In genomic region chr18:3184275-3184963, GRCh38 we compare ENCODE assay signal across 18 cellular contexts. TPM values are rescaled to one million over a fixed set of nuclear protein-coding genes. Genes with fewer than 3 reads are reported as not detected.
A peak's percentile ranks its signal among the peaks of the same experiment; 100 is the strongest.
DNase-seq lines count a peak whose midpoint lies in the region; ATAC-seq and TF ChIP-seq lines count a peak whose summit lies in the region.
"Had no signal": no experiment of that assay in that cellular context is flagged by ENCODE, and none has a peak within 500 bp of the region (broad histone marks: within the 10 kb centered on the region; RNA-seq: fewer than 3 reads in every experiment).

No MANE protein-coding gene starts in this region.

- CTCF ChIA-PET in HEK293T (lab: Yijun Ruan, JAX) = no interaction called here

- H3K79me2 ChIP-seq in GM23338 (replicated peaks; ENCODE audit: insufficient read depth) (no peaks in the 10 kb centered on the region), Karpas-422 (ENCODE audit: low read length) (no peaks in the 10 kb centered on the region), fibroblast of lung (ENCODE audit: control insufficient read depth, insufficient read depth, low read length) (no peaks in the 10 kb centered on the region), neural progenitor cell (ENCODE audit: low read depth) (no peaks in the 10 kb centered on the region)

- H4K20me1 ChIP-seq in GM23338 (replicated peaks; ENCODE audit: insufficient read depth) (no peaks in the 10 kb centered on the region), Karpas-422 (ENCODE audit: insufficient read depth, low read depth, low read length) (no peaks in the 10 kb centered on the region), fibroblast of lung (ENCODE audit: control insufficient read depth, extremely low read depth, insufficient read depth, low read length) (no peaks in the 10 kb centered on the region), neural progenitor cell (ENCODE audit: low read depth) (no peaks in the 10 kb centered on the region)
- H4K20me1 ChIP-seq: BLaER1 had no signal

- no peaks in the 10 kb centered on the region for H3K36me3 ChIP-seq in GM23338 (ENCODE audit: insufficient read depth)
- H3K36me3 ChIP-seq in Karpas-422 (ENCODE audit: insufficient read depth, low read length) = no peaks in the 10 kb centered on the region
- H3K36me3 ChIP-seq in fibroblast of lung (ENCODE audit: control insufficient read depth, insufficient read depth, low read length) = no peaks in the 10 kb centered on the region
- H3K36me3 ChIP-seq in neural progenitor cell = no peaks in the 10 kb centered on the region
- H3K36me3 ChIP-seq: BLaER1 had no signal

- POLR2A ChIA-PET in HEK293T (lab: Yijun Ruan, JAX) = no interaction called here

- no peaks in the 10 kb centered on the region for H3K27me3 Mint-ChIP-seq in GM23338 (ENCODE audit: insufficient read depth, low read depth, poor library complexity)
- H3K27me3 Mint-ChIP-seq in neural progenitor cell (ENCODE audit: insufficient read depth, low read depth) = peaks cover 5% of the 10 kb centered on the region
- H3K27me3 Mint-ChIP-seq: T-cell had no signal

- H3K9me3 ChIP-seq in Karpas-422 (ENCODE audit: low read length) (no peaks in the 10 kb centered on the region), fibroblast of lung (ENCODE audit: control insufficient read depth, insufficient read depth, low read depth, low read length) (no peaks in the 10 kb centered on the region), neural progenitor cell (ENCODE audit: low read depth) (no peaks in the 10 kb centered on the region)
- H3K9me3 ChIP-seq: BLaER1 had no signal

- no peak for ATAC-seq in GM23338
- ATAC-seq: HCT116, T-cell had no signal

- H3K9me3 Mint-ChIP-seq in GM23338 (no peaks in the 10 kb centered on the region), neural progenitor cell (no peaks in the 10 kb centered on the region)
- H3K9me3 Mint-ChIP-seq: T-cell had no signal

- H3K36me3 Mint-ChIP-seq in GM23338 (ENCODE audit: low read depth) (no peaks in the 10 kb centered on the region), neural progenitor cell (no peaks in the 10 kb centered on the region)

- H3K4me1 Mint-ChIP-seq in GM23338 = peaks cover 10% of the 10 kb centered on the region
- H3K4me1 Mint-ChIP-seq in neural progenitor cell = peaks cover 19% of the 10 kb centered on the region

- H3K27me3 ChIP-seq in GM23338 (ENCODE audit: insufficient read depth) (no peaks in the 10 kb centered on the region), Karpas-422 (ENCODE audit: low read length) (no peaks in the 10 kb centered on the region), fibroblast of lung (ENCODE audit: control insufficient read depth, insufficient read depth, low read length) (no peaks in the 10 kb centered on the region), neural progenitor cell (no peaks in the 10 kb centered on the region)
- H3K27me3 ChIP-seq: BLaER1 had no signal

- H3K4me3 ChIP-seq in GM23338 = no peak overlapping the region
- H3K4me3 ChIP-seq in Karpas-422 (ENCODE audit: low read length) = no peak overlapping the region
- no peak overlapping the region for H3K4me3 ChIP-seq in fibroblast of lung (replicated peaks in 1 of 4; ENCODE audit: control extremely low read depth in 1 of 4, insufficient read depth in 1 of 4, low read depth in 3 of 4, low read length in 4 of 4)
- H3K4me3 ChIP-seq in neural progenitor cell = no peak overlapping the region
- H3K4me3 ChIP-seq: BLaER1 had no signal

- no peak overlapping the region for H3K9ac ChIP-seq in Karpas-422 (ENCODE audit: low read length)
- H3K9ac ChIP-seq in fibroblast of lung (ENCODE audit: insufficient read depth, low read length) = no peak overlapping the region
- H3K9ac ChIP-seq in neural progenitor cell = no peak overlapping the region
- H3K9ac ChIP-seq: BLaER1 had no signal

- 0 out of 2 replicates have a peak overlapping the region, but pooled peaks have one; percentile 19 for H2AFZ ChIP-seq in GM23338
- peak overlapping the region; percentile 68; the same call in 1 of the 2 replicates for H2AFZ ChIP-seq in Karpas-422 (ENCODE audit: low read length)
- peak overlapping the region; percentile 19 for H2AFZ ChIP-seq in fibroblast of lung (ENCODE audit: low read length)
- H2AFZ ChIP-seq in neural progenitor cell (replicated peaks) = peak overlapping the region; percentile 73

- H3K4me3 Mint-ChIP-seq in GM23338 (no peak overlapping the region), neural progenitor cell (no peak overlapping the region)
- H3K4me3 Mint-ChIP-seq: T-cell had no signal

- H3K4me2 ChIP-seq in GM23338 (no peak overlapping the region), Karpas-422 (ENCODE audit: low read depth, low read length, poor library complexity, severe bottlenecking) (no peak overlapping the region), fibroblast of lung (ENCODE audit: extremely low read depth, insufficient read depth, low read length) (no peak overlapping the region), neural progenitor cell (no peak overlapping the region)
- H3K4me2 ChIP-seq: BLaER1 had no signal

- DNase-seq in GM23338 (ENCODE audit: low spot score) = no peak
- no peak for DNase-seq in Karpas-422
- no peak for DNase-seq in fibroblast of lung (ENCODE audit: low read depth in 2 of 2)
- no peak for DNase-seq in neural progenitor cell (ENCODE audit: low spot score)
- DNase-seq in activated CD4-positive, CD25-positive, alpha-beta regulatory T cell (lab: John Stamatoyannopoulos, UW) = no peak
- DNase-seq in HEK293T (ENCODE audit: extremely low spot score) = no peak
- DNase-seq in iPS-NIHi11 (ENCODE audit: low spot score) = no peak
- DNase-seq: DMS 273 treated with DMSO at 0.1 percent for 48 hours, EL, KBM-7, NCI-H1048, NCI-H146, NCI-H2107, NCI-H748 treated with DMSO at 0.1 percent for 48 hours, T-cell had no signal

- H3F3A ChIP-seq in GM23338 (replicated peaks; ENCODE audit: low read depth) (no peaks in the 10 kb centered on the region), neural progenitor cell (ENCODE audit: low read depth) (peaks cover 14% of the 10 kb centered on the region)

- H3K9me2 ChIP-seq in GM23338 (ENCODE audit: insufficient read depth) = no peaks in the 10 kb centered on the region
- no peaks in the 10 kb centered on the region for H3K9me2 ChIP-seq in Karpas-422 (replicated peaks; ENCODE audit: insufficient read depth, low read length)

- H3K27ac Mint-ChIP-seq in GM23338 (no peak overlapping the region), neural progenitor cell (no peak overlapping the region)
- H3K27ac Mint-ChIP-seq: T-cell had no signal

- TF ChIP-seq CTCF in GM23338 (conservative IDR thresholded peaks at IDR 0.05; ENCODE audit: low read depth in 2 of 2) (no peak), fibroblast of lung (conservative IDR thresholded peaks at IDR 0.05 in 1 of 2, IDR thresholded peaks at IDR 0.05 in 1 of 2; ENCODE audit: low read depth in 1 of 2, low read length in 2 of 2) (no peak), neural progenitor cell (IDR thresholded peaks at IDR 0.05) (no peak)

- H3K4me1 ChIP-seq in GM23338 (ENCODE audit: insufficient read depth) = no peaks in the 10 kb centered on the region
- peaks cover 4% of the 10 kb centered on the region for H3K4me1 ChIP-seq in Karpas-422 (ENCODE audit: low read length)
- no peaks in the 10 kb centered on the region for H3K4me1 ChIP-seq in fibroblast of lung (ENCODE audit: control insufficient read depth, extremely low read depth, insufficient read depth, low read length)
- H3K4me1 ChIP-seq in neural progenitor cell = peaks cover 20% of the 10 kb centered on the region

- no peak overlapping the region for H3K27ac ChIP-seq in GM23338 (ENCODE audit: low read depth)
- H3K27ac ChIP-seq in Karpas-422 (ENCODE audit: low read length) = no peak overlapping the region
- H3K27ac ChIP-seq in fibroblast of lung (ENCODE audit: insufficient read depth, low read length) = no peak overlapping the region
- no peak overlapping the region for H3K27ac ChIP-seq in neural progenitor cell
- H3K27ac ChIP-seq: BLaER1, RWPE1 had no signal

TF ChIP-seq in GM23338, 12 proteins besides CTCF, POLR2A, EP300 and RAD21 (continues in another document):
- TF ChIP-seq CREB1 (CRISPR knock-in tag; IDR thresholded peaks at IDR 0.05; ENCODE audit: low read depth) = no peak
- TF ChIP-seq STAT1 (IDR thresholded peaks at IDR 0.05; ENCODE audit: unreplicated experiment) = no peak
- no peak for TF ChIP-seq EZH2 (IDR thresholded peaks at IDR 0.05; ENCODE audit: low read depth, unreplicated experiment)

TF ChIP-seq in HEK293T, 16 proteins besides CTCF, POLR2A, EP300 and RAD21:
- TF ChIP-seq CTBP1 (IDR thresholded peaks at IDR 0.05; ENCODE audit: borderline replicate concordance) (no peak), HDGF (IDR thresholded peaks at IDR 0.05; ENCODE audit: borderline replicate concordance) (no peak), PKNOX1 (IDR thresholded peaks at IDR 0.05) (no peak), L3MBTL2 (conservative IDR thresholded peaks at IDR 0.05) (no peak), ARNT (IDR thresholded peaks at IDR 0.05) (no peak), NFRKB (IDR thresholded peaks at IDR 0.05) (no peak), BHLHE40 (IDR thresholded peaks at IDR 0.05; ENCODE audit: borderline replicate concordance) (no peak), SUZ12 (IDR thresholded peaks at IDR 0.05) (no peak), ELF4 (IDR thresholded peaks at IDR 0.05) (no peak), FOXK2 (IDR thresholded peaks at IDR 0.05) (no peak), SP1 (IDR thresholded peaks at IDR 0.05) (no peak), FOXA1 (IDR thresholded peaks at IDR 0.05) (no peak), LEF1 (IDR thresholded peaks at IDR 0.05; ENCODE audit: borderline replicate concordance) (no peak)

RNA-seq across cellular contexts. Expression of gene MYOM1, which starts 35.3 kb away (rescaled TPM):
- total RNA-seq in GM23338 (2014; rRNA removed; shearing (Covaris generic)) = 0.08 and 0.38 TPM in 2 replicates
- 0.21 and 0.27 TPM in 2 replicates for polyA plus RNA-seq in GM23338 (2016; fragmentation: Nextera tagmentation; extraction: Ambion mirVana)
- total RNA-seq in Karpas-422 (2014; rRNA removed; shearing (Covaris generic); ENCODE audit: low replicate concordance) = 0.04 TPM in 1 of 2 replicates, not detected in the other
- total RNA-seq in fibroblast of lung = 0.26 and 0.83 TPM in 2 replicates
- 0.05 and 0.07 TPM in 2 replicates for polyA plus RNA-seq in fibroblast of lung
- polyA plus RNA-seq in fibroblast of lung (2012) = 0.06 and 0.07 TPM in 2 replicates
- polyA minus RNA-seq in fibroblast of lung (ENCODE audit: low replicate concordance) = 0.22 TPM in 1 of 2 replicates, not detected in the other
- total RNA-seq in neural progenitor cell (ENCODE audit: low replicate concordance) = 0.45 and 1.4 TPM in 2 replicates

Comparison
In these comparisons a context has a peak if more than half of its experiments do, and no peak if none do; other contexts are left out.
1. H2AFZ ChIP-seq: peak in every context shown above with its lines; median percentile 73 in neural progenitor cell; 68 in Karpas-422; 19 in GM23338; 19 in fibroblast of lung.